In the genomic region with DNA sequence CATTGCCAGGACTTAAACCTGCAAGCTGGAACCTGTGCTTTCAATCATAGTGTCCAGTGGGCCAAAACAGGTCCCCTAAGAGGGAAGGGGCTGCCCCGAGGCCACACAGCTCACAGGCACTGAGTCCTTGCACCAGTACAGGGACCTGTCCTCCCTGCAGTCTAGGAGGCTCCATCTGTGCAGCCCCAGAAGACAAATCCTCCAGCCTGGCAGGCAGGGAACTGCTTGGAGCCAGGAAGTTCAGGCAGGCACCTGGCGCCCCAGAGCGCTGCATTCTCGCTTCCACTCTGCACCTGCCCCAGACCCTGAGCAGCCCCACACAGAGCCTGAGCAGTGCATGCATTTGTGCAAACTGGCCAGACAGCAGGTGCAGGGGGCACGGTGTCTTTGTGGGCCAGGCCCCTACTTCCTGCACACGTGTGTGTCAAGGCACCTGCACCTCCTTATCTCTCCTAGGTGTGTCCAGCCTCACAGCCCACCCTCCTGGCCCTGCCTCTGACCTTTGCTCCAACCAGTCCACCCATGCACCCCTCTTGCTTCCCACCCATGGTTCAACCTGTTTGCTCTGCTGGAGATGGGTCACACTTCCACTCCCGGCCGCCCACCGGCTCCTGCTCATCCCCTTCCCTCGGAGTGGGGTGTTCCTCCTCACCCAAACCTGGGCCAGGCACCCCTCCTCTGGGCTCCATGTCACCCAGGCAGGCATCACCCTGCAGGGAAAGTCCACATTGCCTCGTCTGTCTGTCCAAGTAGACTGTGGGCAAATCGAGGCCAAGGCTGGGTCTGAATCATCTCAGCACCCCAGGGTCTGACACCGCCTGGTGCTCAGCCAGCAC, we compare ENCODE assay signal across 1 cellular context.
TF ChIP-seq lines count a peak whose summit lies in the region.

No MANE protein-coding gene starts in this region.

TF ChIP-seq in SK-N-SH, 30 proteins besides CTCF, POLR2A, EP300 and RAD21 (continued from another document):
- TF ChIP-seq REST (IDR thresholded peaks at IDR 0.05; ENCODE audit: low read depth, low read length) (no peak), PBX3 (IDR thresholded peaks at IDR 0.05) (no peak), NFIC (IDR thresholded peaks at IDR 0.05; ENCODE audit: borderline replicate concordance) (no peak), RCOR1 (IDR thresholded peaks at IDR 0.05; ENCODE audit: low read length) (no peak), ELF1 (IDR thresholded peaks at IDR 0.05) (no peak), USF1 (IDR thresholded peaks at IDR 0.05; ENCODE audit: borderline replicate concordance, low read depth) (no peak), MEF2A (IDR thresholded peaks at IDR 0.05; ENCODE audit: borderline replicate concordance, low read depth) (no peak), TCF12 (IDR thresholded peaks at IDR 0.05) (no peak; the same call in 1 of the 2 replicates), EZH2phosphoT487 (IDR thresholded peaks at IDR 0.05; ENCODE audit: borderline replicate concordance, low read depth) (no peak), MXI1 (IDR thresholded peaks at IDR 0.05; ENCODE audit: low read depth, low read length) (no peak), TEAD4 (IDR thresholded peaks at IDR 0.05; ENCODE audit: borderline replicate concordance, insufficient read depth) (no peak)
